27 cellular contexts compared by ENCODE assay signal in the genomic region with DNA sequence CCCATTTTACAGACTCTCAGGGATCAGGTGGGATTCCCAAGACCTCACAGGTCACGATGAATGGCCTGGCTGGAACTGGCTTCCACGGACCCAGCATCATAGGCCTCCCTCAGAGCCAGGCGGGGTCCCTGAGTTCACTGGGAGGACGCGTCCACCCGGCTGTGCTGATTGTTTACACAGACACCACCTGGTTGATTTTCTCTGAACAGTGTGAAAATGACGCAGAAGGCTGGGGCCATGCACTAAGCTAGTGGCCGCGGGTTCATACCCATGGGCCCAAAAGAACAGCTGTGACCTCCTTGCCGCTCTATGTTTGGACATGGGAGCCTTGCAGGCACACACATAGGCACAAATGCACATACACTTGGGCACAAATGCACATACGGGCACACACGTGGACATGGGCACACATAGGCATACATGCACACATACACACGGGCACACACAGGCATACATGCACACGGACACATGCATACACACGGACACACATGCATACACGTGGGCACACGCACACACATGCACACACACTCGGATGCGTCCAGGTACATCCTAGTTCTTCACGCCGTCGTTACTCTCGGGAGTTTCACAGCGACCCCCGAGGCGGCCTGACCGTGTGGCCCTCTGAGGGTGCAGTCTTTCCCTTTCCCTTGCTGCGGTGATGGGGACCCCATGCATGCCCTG. TPM values are rescaled to one million over a fixed set of nuclear protein-coding genes. Genes with fewer than 3 reads are reported as not detected.
A peak's percentile ranks its signal among the peaks of the same experiment; 100 is the strongest.
DNase-seq lines count a peak whose midpoint lies in the region; ATAC-seq, FAIRE-seq and TF ChIP-seq lines count a peak whose summit lies in the region.
"Had no signal": no experiment of that assay in that cellular context is flagged by ENCODE, and none has a peak within 500 bp of the region (broad histone marks: within the 10 kb centered on the region; RNA-seq: fewer than 3 reads in every experiment).

No MANE protein-coding gene starts in this region.

- DNase-seq in GM12891 (ENCODE audit: insufficient read length, low spot score) (no peak), SJCRH30 (peak; percentile 85 to 90), H1 (ENCODE audit: low read depth in 1 of 2, low spot score in 2 of 2) (no peak), urothelium cell line (ENCODE audit: low spot score) (no peak), glutamatergic neuron (no peak)
- DNase-seq in activated T-helper 2 cell treated with anti-CD3 and anti-CD28 coated beads, Interferon-gamma antibody, Interleukin-2, Interleukin-4, amounts not matched to agents 10 μg/mL and 5 μg/mL and 100 μg/mL, durations not matched to agents 14 hours and 24 hours and 36 hours (ENCODE audit: low spot score): no peak
- DNase-seq: C1 segment of cervical spinal cord; CD4-positive, alpha-beta memory T cell; COR-L47; NCI-H1048; NCI-H1417; NCI-H1694; NCI-H2029 treated with DMSO at 0.1 percent for 48 hours; NCI-H446 treated with DMSO at 0.1 percent for 48 hours; NCI-H526; NCI-H82; SIG-M5; SK-N-SH; SW 1271 had no signal

- H3K4me3 Mint-ChIP-seq in activated T-helper 2 cell treated with anti-CD3 and anti-CD28 coated beads, Interferon-gamma antibody, Interleukin-2, Interleukin-4, amounts not matched to agents 10 μg/mL and 5 μg/mL and 100 μg/mL, durations not matched to agents 14 hours and 24 hours and 36 hours (ENCODE audit: low read depth): no peak overlapping the region
- H3K4me3 Mint-ChIP-seq in glutamatergic neuron (ENCODE audit: unreplicated experiment): no peak overlapping the region
- H3K4me3 Mint-ChIP-seq: CD4-positive, alpha-beta memory T cell; IgD-negative memory B cell; T-helper 1 cell treated with Interleukin-12 subunit alpha and Interleukin-12 subunit beta and Interleukin-4 antibody, amounts not matched to agents 30 μg/mL and 1 μg/mL, for 36 hours had no signal

- TF ChIP-seq CTCF in H1 (IDR thresholded peaks at IDR 0.05; ENCODE audit: control extremely low read depth in 1 of 3, insufficient read depth in 1 of 3, low read depth in 1 of 3, low read length in 3 of 3): no peak
- no peak for TF ChIP-seq CTCF in glutamatergic neuron (IDR thresholded peaks at IDR 0.05; ENCODE audit: partially characterized antibody, unreplicated experiment)

- H2BK12ac ChIP-seq in H1 (ENCODE audit: low read depth, low read length): no peak overlapping the region

- 0 out of 2 replicates have a peak overlapping the region, but pooled peaks have one; percentile 11 for H2BK20ac ChIP-seq in H1 (ENCODE audit: low read length)

- peaks cover 2 to 16% of the 10 kb centered on the region in 2 experiments for H4K20me1 ChIP-seq in H1 (replicated peaks in 1 of 2; ENCODE audit: control insufficient read depth in 1 of 2, insufficient read depth in 2 of 2, low read length in 2 of 2)

- peak overlapping the region; percentile 52 for H3K27ac ChIP-seq in SJCRH30
- no peak overlapping the region for H3K27ac ChIP-seq in H1 (ENCODE audit: low read depth, low read length)
- H3K27ac ChIP-seq: A549 had no signal

- H4K5ac ChIP-seq in H1 (ENCODE audit: insufficient read length, low read depth, low read length): no peak overlapping the region

- FAIRE-seq in GM12891 (lab: Jason Lieb, UNC) (peak; percentile 70), H1 (lab: Jason Lieb, UNC) (no peak), urothelium cell line (lab: Jason Lieb, UNC) (peak; percentile 92)
- FAIRE-seq: A549, G401.6, GM12892, GM18507 had no signal

- TF ChIP-seq RAD21 in H1 (IDR thresholded peaks at IDR 0.05 in 1 of 2, conservative IDR thresholded peaks at IDR 0.05 in 1 of 2; ENCODE audit: low read depth in 2 of 2, low read length in 2 of 2): no peak

- H3K36me3 ChIP-seq in SJCRH30: 0 out of 2 replicates have a peak, but pooled peaks cover 2% of the 10 kb centered on the region
- H3K36me3 ChIP-seq in H1 (ENCODE audit: control insufficient read depth in 2 of 4, insufficient read depth in 4 of 4, low read length in 3 of 4): peaks cover 7 to 32% (median 16%) of the 10 kb centered on the region in 4 experiments; a peak in 7 of 8 replicates

- no peak overlapping the region for H2BK15ac ChIP-seq in H1 (ENCODE audit: low read length)

- H3K27ac Mint-ChIP-seq in activated T-helper 2 cell treated with anti-CD3 and anti-CD28 coated beads, Interferon-gamma antibody, Interleukin-2, Interleukin-4, amounts not matched to agents 10 μg/mL and 5 μg/mL and 100 μg/mL, durations not matched to agents 14 hours and 24 hours and 36 hours: no peak overlapping the region
- no peak overlapping the region for H3K27ac Mint-ChIP-seq in glutamatergic neuron (ENCODE audit: unreplicated experiment)
- H3K27ac Mint-ChIP-seq: T-helper 1 cell treated with Interleukin-12 subunit alpha and Interleukin-12 subunit beta and Interleukin-4 antibody, amounts not matched to agents 30 μg/mL and 1 μg/mL, for 36 hours had no signal

- no peak overlapping the region for H2BK120ac ChIP-seq in H1 (replicated peaks; ENCODE audit: low read depth, low read length)

- no peak overlapping the region for H3K14ac ChIP-seq in H1 (ENCODE audit: insufficient read length)

- H3K23ac ChIP-seq in H1 (ENCODE audit: insufficient read length): no peak overlapping the region

- no peak for TF ChIP-seq EP300 in H1 (IDR thresholded peaks at IDR 0.05; ENCODE audit: borderline replicate concordance in 1 of 2, low read depth in 2 of 2, low read length in 2 of 2)

- H3K27me3 Mint-ChIP-seq in activated T-helper 2 cell treated with anti-CD3 and anti-CD28 coated beads, Interferon-gamma antibody, Interleukin-2, Interleukin-4, amounts not matched to agents 10 μg/mL and 5 μg/mL and 100 μg/mL, durations not matched to agents 14 hours and 24 hours and 36 hours (ENCODE audit: low read depth): no peaks in the 10 kb centered on the region
- H3K27me3 Mint-ChIP-seq in glutamatergic neuron (ENCODE audit: unreplicated experiment): no peaks in the 10 kb centered on the region
- H3K27me3 Mint-ChIP-seq: CD4-positive, alpha-beta memory T cell; IgD-negative memory B cell had no signal

- H4K91ac ChIP-seq in H1 (replicated peaks; ENCODE audit: insufficient read length, low read length): peak overlapping the region; percentile 6

- H3K27me3 ChIP-seq in SJCRH30 (no peaks in the 10 kb centered on the region), H1 (replicated peaks in 1 of 4; ENCODE audit: control insufficient read depth in 3 of 4, extremely low read depth in 1 of 4, insufficient read depth in 3 of 4, low read length in 3 of 4) (no peaks in the 10 kb centered on the region)

- no peak overlapping the region for H3K56ac ChIP-seq in H1 (replicated peaks; ENCODE audit: insufficient read length, low read depth, low read length)

- peaks cover 2% of the 10 kb centered on the region; the same call in 1 of the 2 replicates for H3K79me1 ChIP-seq in H1 (ENCODE audit: low read depth, low read length)

- H3K18ac ChIP-seq in H1 (ENCODE audit: extremely low read depth, low read length): no peak overlapping the region

- no peak overlapping the region for H3K4me2 ChIP-seq in H1 (ENCODE audit: insufficient read depth in 1 of 2, low read depth in 2 of 2, low read length in 2 of 2)
- H3K4me2 ChIP-seq: A549, SK-N-SH had no signal

- no peaks in the 10 kb centered on the region for H3K4me1 Mint-ChIP-seq in activated T-helper 2 cell treated with anti-CD3 and anti-CD28 coated beads, Interferon-gamma antibody, Interleukin-2, Interleukin-4, amounts not matched to agents 10 μg/mL and 5 μg/mL and 100 μg/mL, durations not matched to agents 14 hours and 24 hours and 36 hours (ENCODE audit: low read depth)
- H3K4me1 Mint-ChIP-seq in glutamatergic neuron (ENCODE audit: low read depth, unreplicated experiment): peaks cover 6% of the 10 kb centered on the region
- H3K4me1 Mint-ChIP-seq: CD4-positive, alpha-beta memory T cell; IgD-negative memory B cell had no signal

- H3K4me1 ChIP-seq in SJCRH30 (peaks cover 16% of the 10 kb centered on the region), H1 (replicated peaks in 1 of 4; ENCODE audit: control insufficient read depth in 3 of 4, insufficient read depth in 4 of 4, low read length in 3 of 4) (no peaks in the 10 kb centered on the region)

- CTCF ChIA-PET in H1 (lab: Charles Lee; ENCODE audit: partially characterized antibody): no interaction called here

- no peaks in the 10 kb centered on the region for H3K9me3 Mint-ChIP-seq in activated T-helper 2 cell treated with anti-CD3 and anti-CD28 coated beads, Interferon-gamma antibody, Interleukin-2, Interleukin-4, amounts not matched to agents 10 μg/mL and 5 μg/mL and 100 μg/mL, durations not matched to agents 14 hours and 24 hours and 36 hours
- peaks cover 3% of the 10 kb centered on the region for H3K9me3 Mint-ChIP-seq in glutamatergic neuron (ENCODE audit: unreplicated experiment)
- H3K9me3 Mint-ChIP-seq: IgD-negative memory B cell; T-helper 1 cell treated with Interleukin-12 subunit alpha and Interleukin-12 subunit beta and Interleukin-4 antibody, amounts not matched to agents 30 μg/mL and 1 μg/mL, for 36 hours had no signal

- peak overlapping the region; percentile 6; the same call in 1 of the 2 replicates for H2BK5ac ChIP-seq in H1 (ENCODE audit: low read depth, low read length)

- H3K79me2 ChIP-seq in H1 (ENCODE audit: control insufficient read depth in 1 of 2, insufficient read depth in 2 of 2, low read length in 2 of 2): no peaks in the 10 kb centered on the region

- POLR2A ChIA-PET in H1 (lab: Charles Lee; ENCODE audit: partially characterized antibody): interaction anchor here (1.2 to 1.3 kb wide), 2 partner anchors 11 to 12 kb away, joined by 3 to 4 read pairs; no protein-coding TSS in a partner anchor

- no peak overlapping the region for H3K4me3 ChIP-seq in SJCRH30
- no peak overlapping the region for H3K4me3 ChIP-seq in H1 (ENCODE audit: extremely low read depth in 1 of 4, insufficient read depth in 2 of 4, low read depth in 3 of 4, low read length in 4 of 4)
- H3K4me3 ChIP-seq: A549 had no signal

- no peak for ATAC-seq in GM21786 (IDR thresholded peaks at IDR 0.05; ENCODE audit: unreplicated experiment)
- ATAC-seq: A549, HCT116 had no signal

- 97% methylated on average over 28 of the region's 28 CpGs; no CpG with 5 or more reads in 1 of the 2 experiments for WGBS in H1 (ENCODE audit: extremely low coverage in 1 of 2, insufficient coverage in 1 of 2, insufficient read length in 1 of 2, insufficient replicate concordance in 2 of 2, low coverage in 1 of 2, low lambda C conversion rate in 2 of 2, missing lambda C conversion rate in 1 of 2), 2 experiments

- H3K36me3 Mint-ChIP-seq in activated T-helper 2 cell treated with anti-CD3 and anti-CD28 coated beads, Interferon-gamma antibody, Interleukin-2, Interleukin-4, amounts not matched to agents 10 μg/mL and 5 μg/mL and 100 μg/mL, durations not matched to agents 14 hours and 24 hours and 36 hours (ENCODE audit: low read depth): peaks cover 37% of the 10 kb centered on the region
- no peaks in the 10 kb centered on the region for H3K36me3 Mint-ChIP-seq in glutamatergic neuron (ENCODE audit: unreplicated experiment)

- no peak overlapping the region for H3K4ac ChIP-seq in H1 (replicated peaks; ENCODE audit: insufficient read length, low read depth, low read length)

- H3K9me3 ChIP-seq in SJCRH30 (replicated peaks): no peaks in the 10 kb centered on the region
- H3K9me3 ChIP-seq in H1 (ENCODE audit: insufficient read depth in 2 of 2, low read depth in 1 of 2, low read length in 1 of 2): no peaks in the 10 kb centered on the region
- H3K9me3 ChIP-seq: A549, SK-N-SH had no signal

- no peaks in the 10 kb centered on the region for H3K23me2 ChIP-seq in H1 (ENCODE audit: low read depth, low read length)

- no peak for TF ChIP-seq POLR2A in GM12891 (IDR thresholded peaks at IDR 0.05; ENCODE audit: low read depth, low read length)
- no peak for TF ChIP-seq POLR2A in H1 (IDR thresholded peaks at IDR 0.05; ENCODE audit: control extremely low read depth in 1 of 2, low read depth in 2 of 2, low read length in 2 of 2)

- no peak overlapping the region for H3K9ac ChIP-seq in H1 (replicated peaks in 1 of 4; ENCODE audit: extremely low read depth in 1 of 4, low read depth in 3 of 4, low read length in 3 of 4)
- H3K9ac ChIP-seq: SK-N-SH had no signal

- no peak overlapping the region; the same call in 1 of the 2 replicates for H4K8ac ChIP-seq in H1 (ENCODE audit: extremely low read depth, insufficient read depth, low read length)

- intact Hi-C loops in activated T-helper 2 cell treated with anti-CD3 and anti-CD28 coated beads, Interferon-gamma antibody, Interleukin-2, Interleukin-4, amounts not matched to agents 10 μg/mL and 5 μg/mL and 100 μg/mL, durations not matched to agents 14 hours and 24 hours and 36 hours (cut with micrococcal nuclease): no loop called here

- H2AFZ ChIP-seq in H1 (ENCODE audit: low read length): no peak overlapping the region

- no peak overlapping the region for H2AK5ac ChIP-seq in H1 (ENCODE audit: low read depth, low read length)

RNA-seq across cellular contexts. Expression of a gene that starts 23.2 kb away (rescaled TPM):
- 46.0 TPM for polyA plus RNA-seq in GM12891 (2012; ENCODE audit: low read depth, missing spikeins)
- total RNA-seq in SJCRH30 (2014; rRNA removed; shearing (Covaris generic)): 18.7 and 19.0 TPM in 2 replicates
- total RNA-seq in H1 (2021; fragmentation: NEBNext Ultra II Directional; extraction: Animal tissue kit (Norgen Biotek cat#: 25700)): 53.8 and 54.5 TPM in 2 replicates
- polyA plus RNA-seq in H1 (2011; rRNA removed): 63.1 and 64.1 TPM in 2 replicates
- polyA plus RNA-seq in H1 (2011; cell fraction: cytosol; rRNA removed): 51.1 TPM
- polyA plus RNA-seq in H1 (2011; cell fraction: nucleus; rRNA removed): 43.7 TPM
- 74.6 to 90.9 TPM (median 78.1 TPM) in 4 replicates for polyA plus RNA-seq in H1 (2012, experiment 1 of 2)
- polyA plus RNA-seq in H1 (2012, experiment 2 of 2): 68.8 TPM
- polyA plus RNA-seq in H1 (2013, experiment 1 of 2): 121 TPM
- polyA plus RNA-seq in H1 (2013, experiment 2 of 2): 128 TPM
- polyA minus RNA-seq in H1 (2011; rRNA and poly(A)+ RNA removed): 31.5 and 33.0 TPM in 2 replicates
- 17.4 TPM for polyA minus RNA-seq in H1 (2011; cell fraction: cytosol; rRNA and poly(A)+ RNA removed)
- 15.0 TPM for polyA minus RNA-seq in H1 (2011; cell fraction: nucleus; rRNA and poly(A)+ RNA removed)
- total RNA-seq in activated T-helper 2 cell treated with anti-CD3 and anti-CD28 coated beads, Interferon-gamma antibody, Interleukin-2, Interleukin-4, amounts not matched to agents 10 μg/mL and 5 μg/mL and 100 μg/mL, durations not matched to agents 14 hours and 24 hours and 36 hours: 55.8 TPM in 2 replicates
- 32.7 TPM for total RNA-seq in glutamatergic neuron (ENCODE audit: unreplicated experiment)

RNA-seq across cellular contexts. Expression of a gene that starts 34.0 kb away (rescaled TPM):
- 49.5 TPM for polyA plus RNA-seq in GM12891 (2012; ENCODE audit: low read depth, missing spikeins)
- total RNA-seq in SJCRH30 (2014; rRNA removed; shearing (Covaris generic)): 41.5 and 46.4 TPM in 2 replicates
- 112 and 116 TPM in 2 replicates for total RNA-seq in H1 (2021; fragmentation: NEBNext Ultra II Directional; extraction: Animal tissue kit (Norgen Biotek cat#: 25700))
- polyA plus RNA-seq in H1 (2011; rRNA removed): 78.0 and 98.0 TPM in 2 replicates
- 101 TPM for polyA plus RNA-seq in H1 (2011; cell fraction: cytosol; rRNA removed)
- 89.3 TPM for polyA plus RNA-seq in H1 (2011; cell fraction: nucleus; rRNA removed)
- 67.6 to 101 TPM (median 96.1 TPM) in 4 replicates for polyA plus RNA-seq in H1 (2012, experiment 1 of 2)
- 57.4 TPM for polyA plus RNA-seq in H1 (2012, experiment 2 of 2)
- polyA plus RNA-seq in H1 (2013, experiment 1 of 2): 51.4 TPM
- 46.9 TPM for polyA plus RNA-seq in H1 (2013, experiment 2 of 2)
- 109 and 120 TPM in 2 replicates for polyA minus RNA-seq in H1 (2011; rRNA and poly(A)+ RNA removed)
- 67.0 TPM for polyA minus RNA-seq in H1 (2011; cell fraction: cytosol; rRNA and poly(A)+ RNA removed)
- polyA minus RNA-seq in H1 (2011; cell fraction: nucleus; rRNA and poly(A)+ RNA removed): 33.6 TPM
- 124 and 136 TPM in 2 replicates for total RNA-seq in activated T-helper 2 cell treated with anti-CD3 and anti-CD28 coated beads, Interferon-gamma antibody, Interleukin-2, Interleukin-4, amounts not matched to agents 10 μg/mL and 5 μg/mL and 100 μg/mL, durations not matched to agents 14 hours and 24 hours and 36 hours
- 63.8 TPM for total RNA-seq in glutamatergic neuron (ENCODE audit: unreplicated experiment)

RNA-seq across cellular contexts. Expression of a gene that starts 36.5 kb away (rescaled TPM):
- polyA plus RNA-seq in GM12891 (2012; ENCODE audit: low read depth, missing spikeins): 26.4 TPM
- 33.5 and 36.2 TPM in 2 replicates for total RNA-seq in SJCRH30 (2014; rRNA removed; shearing (Covaris generic))
- total RNA-seq in H1 (2021; fragmentation: NEBNext Ultra II Directional; extraction: Animal tissue kit (Norgen Biotek cat#: 25700)): 54.3 and 55.2 TPM in 2 replicates
- polyA plus RNA-seq in H1 (2011; rRNA removed): 11.6 and 22.8 TPM in 2 replicates
- 30.9 TPM for polyA plus RNA-seq in H1 (2011; cell fraction: cytosol; rRNA removed)
- polyA plus RNA-seq in H1 (2011; cell fraction: nucleus; rRNA removed): 73.1 TPM
- polyA plus RNA-seq in H1 (2012, experiment 1 of 2): 44.1 to 55.7 TPM (median 49.9 TPM) in 4 replicates
- 36.7 TPM for polyA plus RNA-seq in H1 (2012, experiment 2 of 2)
- 34.0 TPM for polyA plus RNA-seq in H1 (2013, experiment 1 of 2)
- polyA plus RNA-seq in H1 (2013, experiment 2 of 2): 32.3 TPM
- 23.5 and 28.3 TPM in 2 replicates for polyA minus RNA-seq in H1 (2011; rRNA and poly(A)+ RNA removed)
- polyA minus RNA-seq in H1 (2011; cell fraction: cytosol; rRNA and poly(A)+ RNA removed): 18.1 TPM
- polyA minus RNA-seq in H1 (2011; cell fraction: nucleus; rRNA and poly(A)+ RNA removed): 53.8 TPM
- 67.1 and 71.7 TPM in 2 replicates for total RNA-seq in activated T-helper 2 cell treated with anti-CD3 and anti-CD28 coated beads, Interferon-gamma antibody, Interleukin-2, Interleukin-4, amounts not matched to agents 10 μg/mL and 5 μg/mL and 100 μg/mL, durations not matched to agents 14 hours and 24 hours and 36 hours
- 26.2 TPM for total RNA-seq in glutamatergic neuron (ENCODE audit: unreplicated experiment)

Comparison
In these comparisons a context has a peak if more than half of its experiments do, and no peak if none do; other contexts are left out.
1. DNase-seq: peak in SJCRH30 (2 of 2); none in GM12891 (single experiment), H1 (0 of 2), urothelium cell line (single experiment), activated T-helper 2 cell treated with anti-CD3 and anti-CD28 coated beads, Interferon-gamma antibody, Interleukin-2, Interleukin-4, amounts not matched to agents 10 μg/mL and 5 μg/mL and 100 μg/mL, durations not matched to agents 14 hours and 24 hours and 36 hours (single experiment) and glutamatergic neuron (single experiment).